13 cellular contexts compared by ENCODE assay signal in the genomic region with DNA sequence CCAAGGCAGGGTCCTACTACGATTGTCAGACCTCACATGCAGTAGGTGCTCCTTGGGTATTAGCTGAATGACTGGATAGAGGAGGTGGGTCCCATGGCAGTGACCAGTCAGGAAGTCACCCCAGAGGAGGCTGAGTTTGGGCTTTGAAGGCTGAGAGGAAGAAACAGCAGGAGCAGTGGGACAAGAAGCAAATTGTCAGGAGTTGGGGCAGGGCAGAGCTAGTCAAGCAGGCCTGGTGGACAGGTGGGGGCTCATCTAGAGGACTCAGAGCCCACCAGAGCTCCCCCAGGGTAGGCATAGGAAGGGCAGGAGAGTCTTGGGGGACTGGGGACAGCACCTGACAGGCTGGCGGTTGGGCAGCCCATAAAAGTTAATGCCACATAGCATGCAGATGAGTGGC. TPM values are rescaled to one million over a fixed set of nuclear protein-coding genes. Genes with fewer than 3 reads are reported as not detected.
A peak's percentile ranks its signal among the peaks of the same experiment; 100 is the strongest.
DNase-seq lines count a peak whose midpoint lies in the region; ATAC-seq and TF ChIP-seq lines count a peak whose summit lies in the region.
"Had no signal": no experiment of that assay in that cellular context is flagged by ENCODE, and none has a peak within 500 bp of the region (broad histone marks: within the 10 kb centered on the region; RNA-seq: fewer than 3 reads in every experiment).

No MANE protein-coding gene starts in this region.

- no peaks in the 10 kb centered on the region for H4K20me1 ChIP-seq in hepatocyte (ENCODE audit: insufficient read depth, poor library complexity, severe bottlenecking)

- H3K4me3 Mint-ChIP-seq in activated CD8-positive, alpha-beta memory T cell treated with anti-CD3 and anti-CD28 coated beads, Interleukin-2, amount 10 ng/mL, durations not matched to agents 7 days and 5 days: no peak overlapping the region
- peak overlapping the region; percentile 8 for H3K4me3 Mint-ChIP-seq in stimulated activated effector memory CD8-positive, alpha-beta T cell treated with anti-CD3 and anti-CD28 coated beads, Interleukin-12 subunit alpha, Interleukin-12 subunit beta, amount 100 ng/mL, for 72 hours

- H3K79me2 ChIP-seq in hepatocyte: peaks cover 63% of the 10 kb centered on the region
- H3K79me2 ChIP-seq: parathyroid adenoma had no signal

- peak overlapping the region; percentile 91 for H3K27ac ChIP-seq in VCaP
- peak overlapping the region; percentile 85 for H3K27ac ChIP-seq in hepatocyte
- H3K27ac ChIP-seq in dorsolateral prefrontal cortex: peak overlapping the region in 1 of 59 donors; percentile 11

- H3K4me3 ChIP-seq in hepatocyte (no peak overlapping the region), dorsolateral prefrontal cortex (no peak overlapping the region)
- H3K4me3 ChIP-seq: MG63 had no signal

- H2AFZ ChIP-seq in hepatocyte: no peak overlapping the region
- H2AFZ ChIP-seq: parathyroid adenoma had no signal

- peaks cover 2% of the 10 kb centered on the region for H3K36me3 Mint-ChIP-seq in activated CD8-positive, alpha-beta memory T cell treated with anti-CD3 and anti-CD28 coated beads, Interleukin-2, amount 10 ng/mL, durations not matched to agents 7 days and 5 days
- H3K36me3 Mint-ChIP-seq in stimulated activated effector memory CD8-positive, alpha-beta T cell treated with anti-CD3 and anti-CD28 coated beads, Interleukin-12 subunit alpha, Interleukin-12 subunit beta, amount 100 ng/mL, for 72 hours: peaks cover 20% of the 10 kb centered on the region

- peak overlapping the region; percentile 90 for H3K4me2 ChIP-seq in hepatocyte

- H3K27ac Mint-ChIP-seq in activated CD8-positive, alpha-beta memory T cell treated with anti-CD3 and anti-CD28 coated beads, Interleukin-2, amount 10 ng/mL, durations not matched to agents 7 days and 5 days: peak overlapping the region; percentile 56
- H3K27ac Mint-ChIP-seq in stimulated activated effector memory CD8-positive, alpha-beta T cell treated with anti-CD3 and anti-CD28 coated beads, Interleukin-12 subunit alpha, Interleukin-12 subunit beta, amount 100 ng/mL, for 72 hours: peak overlapping the region; percentile 91

- no peak for DNase-seq in activated CD8-positive, alpha-beta memory T cell treated with anti-CD3 and anti-CD28 coated beads, Interleukin-2, amount 10 ng/mL, durations not matched to agents 7 days and 5 days
- no peak for DNase-seq in activated CD8-positive, alpha-beta memory T cell treated with anti-CD3 and anti-CD28 coated beads, Interleukin-2, amount 50 U/mL, for 4 hours
- DNase-seq in hepatocyte (ENCODE audit: low spot score) (no peak), dorsolateral prefrontal cortex (no peak), NCI-H2107 (lab: John Stamatoyannopoulos, UW) (no peak)
- DNase-seq in stimulated activated effector memory CD8-positive, alpha-beta T cell treated with anti-CD3 and anti-CD28 coated beads, Interleukin-12 subunit alpha, Interleukin-12 subunit beta, amount 100 ng/mL, for 72 hours (ENCODE audit: low spot score in 2 of 2): no peak
- no peak for DNase-seq in NK-92 treated with Interleukin-12 subunit alpha and Interleukin-12 subunit beta, amount 100 ng/mL, for 24 hours (lab: John Stamatoyannopoulos, UW)
- DNase-seq: activated gamma-delta T cell treated with Interleukin-2 at 50 U/mL for 16 hours; MG63; NCI-H2227 treated with DMSO at 0.1 percent for 48 hours; stimulated activated CD4-positive, alpha-beta T cell treated with anti-CD3 and anti-CD28 coated beads, Interleukin-4, amount 100 ng/mL, for 1 hour had no signal

- H3K9me3 Mint-ChIP-seq in activated CD8-positive, alpha-beta memory T cell treated with anti-CD3 and anti-CD28 coated beads, Interleukin-2, amount 10 ng/mL, durations not matched to agents 7 days and 5 days (ENCODE audit: low read depth): no peaks in the 10 kb centered on the region
- no peaks in the 10 kb centered on the region for H3K9me3 Mint-ChIP-seq in stimulated activated effector memory CD8-positive, alpha-beta T cell treated with anti-CD3 and anti-CD28 coated beads, Interleukin-12 subunit alpha, Interleukin-12 subunit beta, amount 100 ng/mL, for 72 hours

- H3K9me3 ChIP-seq in hepatocyte (ENCODE audit: low read depth): no peaks in the 10 kb centered on the region
- H3K9me3 ChIP-seq: MG63 had no signal

- WGBS in hepatocyte (ENCODE audit: low lambda C conversion rate, missing lambda C conversion rate): 74% methylated on average over 2 of the region's 2 CpGs

- H3K4me1 Mint-ChIP-seq in activated CD8-positive, alpha-beta memory T cell treated with anti-CD3 and anti-CD28 coated beads, Interleukin-2, amount 10 ng/mL, durations not matched to agents 7 days and 5 days: peaks cover 68% of the 10 kb centered on the region
- peaks cover 73% of the 10 kb centered on the region for H3K4me1 Mint-ChIP-seq in stimulated activated effector memory CD8-positive, alpha-beta T cell treated with anti-CD3 and anti-CD28 coated beads, Interleukin-12 subunit alpha, Interleukin-12 subunit beta, amount 100 ng/mL, for 72 hours

- no peak for ATAC-seq in activated CD8-positive, alpha-beta memory T cell treated with anti-CD3 and anti-CD28 coated beads, Interleukin-2, amount 10 ng/mL, durations not matched to agents 7 days and 5 days
- ATAC-seq in stimulated activated effector memory CD8-positive, alpha-beta T cell treated with anti-CD3 and anti-CD28 coated beads, Interleukin-12 subunit alpha, Interleukin-12 subunit beta, amount 100 ng/mL, for 72 hours: no peak

- no peaks in the 10 kb centered on the region for H3K27me3 Mint-ChIP-seq in activated CD8-positive, alpha-beta memory T cell treated with anti-CD3 and anti-CD28 coated beads, Interleukin-2, amount 10 ng/mL, durations not matched to agents 7 days and 5 days

- peaks cover 30% of the 10 kb centered on the region for H3K4me1 ChIP-seq in hepatocyte (ENCODE audit: insufficient read depth)

- no peaks in the 10 kb centered on the region for H3K27me3 ChIP-seq in hepatocyte
- no peaks in the 10 kb centered on the region for H3K27me3 ChIP-seq in dorsolateral prefrontal cortex
- H3K27me3 ChIP-seq: MG63 had no signal

- no peaks in the 10 kb centered on the region for H3K36me3 ChIP-seq in hepatocyte (replicated peaks; ENCODE audit: insufficient read depth, low read depth)
- H3K36me3 ChIP-seq: MG63 had no signal

- TF ChIP-seq CTCF in VCaP (conservative IDR thresholded peaks at IDR 0.05) (no peak), hepatocyte (IDR thresholded peaks at IDR 0.05; ENCODE audit: poor library complexity) (no peak), dorsolateral prefrontal cortex (IDR thresholded peaks at IDR 0.05 in 54 of 56, conservative IDR thresholded peaks at IDR 0.05 in 2 of 56; ENCODE audit: low read depth in 1 of 56, partially characterized antibody in 56 of 56) (no peak)

- CTCF ChIA-PET in activated CD8-positive, alpha-beta memory T cell treated with anti-CD3 and anti-CD28 coated beads, Interleukin-2, amount 10 ng/mL, durations not matched to agents 7 days and 5 days (lab: Charles Lee): interaction anchor here (0.9 to 1.0 kb wide), 2 partner anchors 60 to 69 kb away, joined by 3 to 4 read pairs; no protein-coding TSS in a partner anchor

- no peaks in the 10 kb centered on the region for H3K9me2 ChIP-seq in hepatocyte (replicated peaks; ENCODE audit: insufficient read depth)

- intact Hi-C loops in dorsolateral prefrontal cortex (cut with DNase I): no loop called here

RNA-seq across cellular contexts. Expression of gene NBEAL2, which starts 3.1 kb away (rescaled TPM):
- 100 to 1,000 TPM; 164 to 262 TPM for total RNA-seq in activated CD8-positive, alpha-beta memory T cell treated with anti-CD3 and anti-CD28 coated beads, Interleukin-2, amount 10 ng/mL, durations not matched to agents 7 days and 5 days
- total RNA-seq in hepatocyte (23.6 and 38.6 TPM in 2 replicates), dorsolateral prefrontal cortex (10 to 100 TPM in 112 of 120 experiments, 1 to 10 TPM in 8; 8.2 to 41.7 (median 16.9) TPM)
- 42.2 and 58.5 TPM in 2 replicates for polyA plus RNA-seq in hepatocyte

RNA-seq across cellular contexts. Expression of gene CCDC12, which starts 6.0 kb away (rescaled TPM):
- 10 to 100 TPM; 65.9 to 72.7 TPM for total RNA-seq in activated CD8-positive, alpha-beta memory T cell treated with anti-CD3 and anti-CD28 coated beads, Interleukin-2, amount 10 ng/mL, durations not matched to agents 7 days and 5 days
- total RNA-seq in hepatocyte (41.1 and 47.5 TPM in 2 replicates), dorsolateral prefrontal cortex (10 to 100 TPM; 30.9 to 54.9 (median 40.5) TPM)
- 78.4 and 107 TPM in 2 replicates for polyA plus RNA-seq in hepatocyte
